ENCODE assay signal across 19 cellular contexts in genomic region chr11:94036096-94036495, GRCh38. TPM values are rescaled to one million over a fixed set of nuclear protein-coding genes. Genes with fewer than 3 reads are reported as not detected.
DNase-seq lines count a peak whose midpoint lies in the region; ATAC-seq and TF ChIP-seq lines count a peak whose summit lies in the region.
"Had no signal": no experiment of that assay in that cellular context is flagged by ENCODE, and none has a peak within 500 bp of the region (broad histone marks: within the 10 kb centered on the region; RNA-seq: fewer than 3 reads in every experiment).

No MANE protein-coding gene starts in this region.

- no peak for TF ChIP-seq EP300 in Ishikawa (IDR thresholded peaks at IDR 0.05; ENCODE audit: borderline replicate concordance)
- no peak for TF ChIP-seq EP300 in suprapubic skin (IDR thresholded peaks at IDR 0.05)

- H3K27me3 ChIP-seq in lung (ENCODE audit: control insufficient read depth, insufficient read depth), result no peaks in the 10 kb centered on the region
- no peaks in the 10 kb centered on the region for H3K27me3 ChIP-seq in testis
- H3K27me3 ChIP-seq in suprapubic skin, result no peaks in the 10 kb centered on the region

- H3K4me1 ChIP-seq in lung (ENCODE audit: control insufficient read depth in 2 of 2, insufficient read depth in 2 of 2, low read length in 2 of 2) (no peaks in the 10 kb centered on the region), testis (no peaks in the 10 kb centered on the region), suprapubic skin (no peaks in the 10 kb centered on the region)

- no peak for TF ChIP-seq POLR2A in testis (IDR thresholded peaks at IDR 0.05)
- no peak for TF ChIP-seq POLR2A in suprapubic skin (IDR thresholded peaks at IDR 0.05)

- H3K27ac ChIP-seq in lung (ENCODE audit: low read depth in 1 of 2, low read length in 1 of 2), result no peak overlapping the region
- H3K27ac ChIP-seq in testis, result no peak overlapping the region
- H3K27ac ChIP-seq in suprapubic skin, result no peak overlapping the region
- H3K27ac ChIP-seq: HL-60 had no signal

- intact Hi-C loops in testis (cut with DNase I; ENCODE audit: low total_unique reads), result no loop called here

- 88 to 98% methylated on average over 2 of the region's 2 CpGs for WGBS in lung, 2 donors
- 74 to 82% methylated on average over 2 of the region's 2 CpGs for WGBS in testis, 2 donors
- WGBS in suprapubic skin, result 77% methylated on average over 2 of the region's 2 CpGs

- 0 out of 2 replicates have a peak, but pooled peaks have one; percentile 5 for TF ChIP-seq RAD21 in Ishikawa (IDR thresholded peaks at IDR 0.05; ENCODE audit: low read depth)

- DNase-seq in ELR (ENCODE audit: low read depth) (peak; percentile 22), RPMI8226 (peak; percentile 10), lung (ENCODE audit: low spot score) (peak; percentile 18), testis (no peak), suprapubic skin (ENCODE audit: low spot score in 2 of 2) (no peak)
- DNase-seq: C1 segment of cervical spinal cord; CD8-positive, alpha-beta memory T cell; DND-41; H9; KBM-7; NCI-H1417; NCI-H187; NCI-H226; NCI-H524; SW 1271 had no signal

- peaks cover 0 to 2% of the 10 kb centered on the region in 2 donors for H3K9me3 ChIP-seq in lung (ENCODE audit: control insufficient read depth in 2 of 2, insufficient read depth in 1 of 2, low read length in 1 of 2)
- no peaks in the 10 kb centered on the region for H3K9me3 ChIP-seq in testis
- H3K9me3 ChIP-seq in suprapubic skin, result no peaks in the 10 kb centered on the region

- TF ChIP-seq CTCF in lung (IDR thresholded peaks at IDR 0.05; ENCODE audit: control extremely low read depth, extremely low read depth), result no peak
- no peak for TF ChIP-seq CTCF in testis (IDR thresholded peaks at IDR 0.05)
- TF ChIP-seq CTCF in suprapubic skin (IDR thresholded peaks at IDR 0.05), result no peak

- H3K4me3 ChIP-seq in lung (no peak overlapping the region), testis (no peak overlapping the region), suprapubic skin (no peak overlapping the region)

- H3K36me3 ChIP-seq in lung (ENCODE audit: control insufficient read depth in 2 of 2, insufficient read depth in 2 of 2, low read length in 2 of 2) (no peaks in the 10 kb centered on the region), testis (ENCODE audit: low read depth, missing control alignments) (no peaks in the 10 kb centered on the region), suprapubic skin (no peaks in the 10 kb centered on the region)

- ATAC-seq in lung (ENCODE audit: insufficient read depth, low FRiP score) (no peak), GM19395 (IDR thresholded peaks at IDR 0.05; ENCODE audit: unreplicated experiment) (no peak)
- ATAC-seq: Right ventricle myocardium inferior had no signal

TF ChIP-seq in Ishikawa, 13 proteins besides CTCF, POLR2A, EP300 and RAD21:
- no peak for TF ChIP-seq CEBPB (IDR thresholded peaks at IDR 0.05)

RNA-seq across cellular contexts. Expression of gene HEPHL1, which starts 14.9 kb away (rescaled TPM):
- total RNA-seq in lung, result not detected
- not detected for polyA plus RNA-seq in lung
- under 1 TPM; 0.24 to 0.87 TPM for total RNA-seq in testis
- 0.54 TPM for polyA plus RNA-seq in testis (ENCODE audit: insufficient read depth, low read depth, low replicate concordance)
- total RNA-seq in suprapubic skin, result 10 to 100 TPM in 1 of 4 donors, 1 to 10 TPM in 2, under 1 TPM in 1; 0.32 to 15.2 (median 2.2) TPM
- total RNA-seq: CD8-positive, alpha-beta memory T cell; H9; Right ventricle myocardium inferior had no signal
- polyA plus RNA-seq: CD8-positive, alpha-beta memory T cell had no signal

Comparison
In these comparisons a context has a peak if more than half of its experiments do, and no peak if none do; other contexts are left out.
1. DNase-seq: peak in ELR (single experiment), RPMI8226 (single experiment) and lung (single experiment); none in testis (single experiment) and suprapubic skin (0 of 2).